ENCODE assay signal across 21 cellular contexts in genomic region chr13:96816261-96816660, GRCh38.
DNase-seq lines count a peak whose midpoint lies in the region; ATAC-seq and TF ChIP-seq lines count a peak whose summit lies in the region.
"Had no signal": no experiment of that assay in that cellular context is flagged by ENCODE, and none has a peak within 500 bp of the region (broad histone marks: within the 10 kb centered on the region; RNA-seq: fewer than 3 reads in every experiment).

No MANE protein-coding gene starts in this region.

- H3K4ac ChIP-seq in mesendoderm (ENCODE audit: low read depth, low read length), result peak overlapping the region; percentile 26

- H3K27ac ChIP-seq in mesendoderm (ENCODE audit: low read depth, low read length) (no peak overlapping the region), aorta (ENCODE audit: low read depth in 1 of 2, low read length in 2 of 2) (peak overlapping the region in 1 of 2 donors; percentile 85)
- H3K27ac ChIP-seq: A549, BLaER1 had no signal

- no peak overlapping the region for H4K5ac ChIP-seq in mesendoderm (ENCODE audit: low read length)

- DNase-seq in Right ventricle myocardium inferior (ENCODE audit: missing footprints) (no peak), cardiac septum (ENCODE audit: low spot score) (no peak), fibroblast of the aortic adventitia (ENCODE audit: low read depth) (peak; percentile 72), mesendoderm (no peak), aorta (no peak), middle frontal gyrus (ENCODE audit: extremely low spot score, low spot score) (no peak), islet precursor cell (no peak)
- DNase-seq: activated CD4-positive, alpha-beta T cell treated with anti-CD3 and anti-CD28 coated beads for 1 hour; activated naive CD4-positive, alpha-beta T cell treated with anti-CD3 and anti-CD28 coated beads, Interleukin-2, amount 10 ng/mL, durations not matched to agents 7 days and 5 days; Caco-2; DND-41; hypothalamus; Karpas-422; NCI-H1105; NCI-H2081; NCI-H446 treated with DMSO at 0.1 percent for 48 hours; stimulated activated naive CD8-positive, alpha-beta T cell treated with anti-CD3 and anti-CD28 coated beads, Interleukin-15, amount 100 ng/mL, for 72 hours; T-cell had no signal

- H3K79me1 ChIP-seq in mesendoderm (ENCODE audit: low read length), result no peaks in the 10 kb centered on the region

- H2BK15ac ChIP-seq in mesendoderm (replicated peaks; ENCODE audit: low read depth), result no peak overlapping the region

- peak overlapping the region; percentile 10 for H3K56ac ChIP-seq in mesendoderm (ENCODE audit: low read length)

- no peaks in the 10 kb centered on the region for H3K4me1 ChIP-seq in mesendoderm (ENCODE audit: control insufficient read depth, low read depth, low read length)
- peaks cover 20 to 22% of the 10 kb centered on the region in 2 donors for H3K4me1 ChIP-seq in aorta (ENCODE audit: control insufficient read depth in 1 of 2, insufficient read depth in 2 of 2, low read length in 2 of 2)
- H3K4me1 ChIP-seq: A549, BLaER1, Caco-2 had no signal

- H2BK5ac ChIP-seq in mesendoderm (ENCODE audit: low read length), result no peak overlapping the region

- H3K4me3 ChIP-seq in fibroblast of the aortic adventitia (ENCODE audit: low read depth, low read length) (no peak overlapping the region), mesendoderm (ENCODE audit: low read length) (no peak overlapping the region), aorta (ENCODE audit: low read length in 2 of 2) (no peak overlapping the region)
- H3K4me3 ChIP-seq: A549, BLaER1 had no signal

- H3K23ac ChIP-seq in mesendoderm (ENCODE audit: low read length), result no peak overlapping the region

- H3K27me3 ChIP-seq in mesendoderm (ENCODE audit: insufficient read depth, low read length, poor library complexity), result no peaks in the 10 kb centered on the region
- H3K27me3 ChIP-seq in aorta (ENCODE audit: control insufficient read depth in 1 of 2, insufficient read depth in 2 of 2, low read length in 1 of 2), result no peaks in the 10 kb centered on the region
- H3K27me3 ChIP-seq: BLaER1 had no signal

- no CpG with 5 or more reads among the region's 4 CpGs for WGBS in mesendoderm (ENCODE audit: extremely low coverage, insufficient coverage, low lambda C conversion rate)
- 4 to 8% methylated on average over 4 of the region's 4 CpGs for WGBS in aorta, 2 donors

- H2AK5ac ChIP-seq in mesendoderm (ENCODE audit: low read length), result no peak overlapping the region

- no peaks in the 10 kb centered on the region for H3K36me3 ChIP-seq in mesendoderm (ENCODE audit: control insufficient read depth, insufficient read depth, low read length)
- no peaks in the 10 kb centered on the region for H3K36me3 ChIP-seq in aorta (ENCODE audit: control insufficient read depth in 1 of 2, insufficient read depth in 2 of 2, low read length in 1 of 2)
- H3K36me3 ChIP-seq: BLaER1 had no signal

- H2BK120ac ChIP-seq in mesendoderm (ENCODE audit: low read depth, low read length), result no peak overlapping the region

- no peak overlapping the region for H3K18ac ChIP-seq in mesendoderm (ENCODE audit: low read length)

- H3K79me2 ChIP-seq in mesendoderm (ENCODE audit: control insufficient read depth, insufficient read depth, low read length), result no peaks in the 10 kb centered on the region

- H3K9ac ChIP-seq in mesendoderm (ENCODE audit: low read length), result no peak overlapping the region
- H3K9ac ChIP-seq: BLaER1 had no signal

- peak; percentile 94 for ATAC-seq in Right ventricle myocardium inferior
- peak; percentile 86 for ATAC-seq in aorta (ENCODE audit: low FRiP score)
- no peak for ATAC-seq in HG03571 (IDR thresholded peaks at IDR 0.05; ENCODE audit: unreplicated experiment)
- ATAC-seq: A549; stimulated activated naive CD8-positive, alpha-beta T cell treated with anti-CD3 and anti-CD28 coated beads, Interleukin-15, amount 100 ng/mL, for 72 hours; T-cell had no signal

- H3K9me3 ChIP-seq in aorta (ENCODE audit: control insufficient read depth, low read length), result no peaks in the 10 kb centered on the region
- H3K9me3 ChIP-seq: A549, Caco-2 had no signal

- H3K4me2 ChIP-seq in mesendoderm (ENCODE audit: low read length), result no peak overlapping the region
- H3K4me2 ChIP-seq: A549, BLaER1 had no signal

- no peak for TF ChIP-seq CTCF in fibroblast of the aortic adventitia (IDR thresholded peaks at IDR 0.05; ENCODE audit: insufficient read depth, low read length)

- intact Hi-C loops in Right ventricle myocardium inferior (cut with DNase I), result loop anchor here (5.0 kb wide), 2 partner anchors 674 to 794 kb away; no protein-coding TSS in a partner anchor
- intact Hi-C loops in cardiac septum (cut with DNase I), result loop anchor here (10.0 kb wide), 1 partner anchor 791 kb away; no protein-coding TSS in a partner anchor
- intact Hi-C loops in aorta (cut with DNase I), result loop anchor here (5.0 kb wide), 2 partner anchors 34 to 794 kb away; no protein-coding TSS in a partner anchor

- H4K8ac ChIP-seq in mesendoderm (ENCODE audit: low read depth, low read length), result no peak overlapping the region
